ENCODE assay signal across 20 cellular contexts in genomic region chr9:136331030-136331429, GRCh38. TPM values are rescaled to one million over a fixed set of nuclear protein-coding genes. Genes with fewer than 3 reads are reported as not detected.
DNase-seq lines count a peak whose midpoint lies in the region; ATAC-seq and TF ChIP-seq lines count a peak whose summit lies in the region.
"Had no signal": no experiment of that assay in that cellular context is flagged by ENCODE, and none has a peak within 500 bp of the region (broad histone marks: within the 10 kb centered on the region; RNA-seq: fewer than 3 reads in every experiment).

No MANE protein-coding gene starts in this region.

- intact Hi-C loops in right cardiac atrium (cut with DNase I) (no loop called here), Right ventricle myocardium superior (cut with DNase I) (no loop called here)

- H3K4me3 ChIP-seq in right cardiac atrium (ENCODE audit: low read length) (no peak overlapping the region), endocrine pancreas (ENCODE audit: control insufficient read depth, insufficient read depth, low read length) (no peak overlapping the region), upper lobe of left lung (no peak overlapping the region), trophoblast cell (ENCODE audit: low read depth, low read length) (no peak overlapping the region)
- H3K4me3 ChIP-seq: HAP-1 had no signal

- H3K4me1 ChIP-seq in right cardiac atrium (ENCODE audit: control insufficient read depth, insufficient read depth, low read length) (peaks cover 7% of the 10 kb centered on the region), endocrine pancreas (ENCODE audit: control insufficient read depth, insufficient read depth, low read length) (no peaks in the 10 kb centered on the region), upper lobe of left lung (peaks cover 21 to 42% (median 25%) of the 10 kb centered on the region in 4 donors), trophoblast cell (ENCODE audit: control insufficient read depth in 1 of 2, insufficient read depth in 2 of 2, low read length in 2 of 2) (peaks cover 19 to 26% of the 10 kb centered on the region in 2 experiments)

- DNase-seq in right cardiac atrium (peak; percentile 12 to 50 (median 39)), Right ventricle myocardium superior (no peak), upper lobe of left lung (peak in 1 of 2 donors; percentile 67), trophoblast cell (no peak), NCI-H345 treated with DMSO at 0.1 percent for 48 hours (lab: John Stamatoyannopoulos, UW; ENCODE audit: unreplicated experiment) (no peak)
- DNase-seq: BE2C; CD4-positive, alpha-beta memory T cell; DMS153; DMS79; GDM1; GOT3; IMR-90; KBM-7 had no signal

- no peak overlapping the region for H4K8ac ChIP-seq in trophoblast cell (ENCODE audit: low read depth, low read length)

- no peak overlapping the region for H4K91ac ChIP-seq in trophoblast cell (ENCODE audit: low read depth, low read length)

- 76% methylated on average over 15 of the region's 15 CpGs for WGBS in right cardiac atrium
- 93% methylated on average over 5 to 12 of the region's 15 CpGs for WGBS in upper lobe of left lung, 2 donors
- no CpG with 5 or more reads among the region's 15 CpGs for WGBS in trophoblast cell (ENCODE audit: extremely low coverage, insufficient coverage, insufficient read length)

- no peak overlapping the region for H3K4me2 ChIP-seq in trophoblast cell (ENCODE audit: low read length)

- H3K36me3 ChIP-seq in endocrine pancreas (ENCODE audit: control insufficient read depth, insufficient read depth, low read length) (no peaks in the 10 kb centered on the region), upper lobe of left lung (peaks cover 0 to 10% (median 2%) of the 10 kb centered on the region in 4 donors), trophoblast cell (ENCODE audit: control insufficient read depth in 1 of 2, insufficient read depth in 2 of 2, low read length in 2 of 2) (peaks cover 11 to 22% of the 10 kb centered on the region in 2 experiments)
- H3K36me3 ChIP-seq: HAP-1 had no signal

- H2BK5ac ChIP-seq in trophoblast cell (ENCODE audit: low read depth, low read length, poor library complexity) = no peak overlapping the region

- no peak overlapping the region for H2BK120ac ChIP-seq in trophoblast cell (ENCODE audit: insufficient read depth, low read length, poor library complexity)

- H3K79me2 ChIP-seq in trophoblast cell (ENCODE audit: control insufficient read depth, insufficient read depth, low read length, poor library complexity) = peaks cover 7% of the 10 kb centered on the region

- TF ChIP-seq CTCF in VCaP (conservative IDR thresholded peaks at IDR 0.05) (no peak), upper lobe of left lung (IDR thresholded peaks at IDR 0.05) (no peak)

- H3K4ac ChIP-seq in trophoblast cell (ENCODE audit: low read depth, low read length) = no peak overlapping the region

- H3K9ac ChIP-seq in endocrine pancreas (ENCODE audit: control insufficient read depth, insufficient read depth, low read length) = peak overlapping the region; percentile 6
- no peak overlapping the region for H3K9ac ChIP-seq in trophoblast cell (ENCODE audit: low read length)

- TF ChIP-seq POLR2A in upper lobe of left lung (IDR thresholded peaks at IDR 0.05) = no peak

- H2AFZ ChIP-seq in trophoblast cell (ENCODE audit: insufficient read depth, low read length, poor library complexity) = no peak overlapping the region

- ATAC-seq in right cardiac atrium = no peak
- ATAC-seq in Right ventricle myocardium superior (ENCODE audit: poor library complexity) = no peak
- ATAC-seq in upper lobe of left lung (ENCODE audit: low FRiP score in 2 of 2) = no peak
- no peak for ATAC-seq in esophagus mucosa

- no peak overlapping the region for H4K12ac ChIP-seq in trophoblast cell (ENCODE audit: low read depth, low read length)

- no peak for TF ChIP-seq EP300 in upper lobe of left lung (IDR thresholded peaks at IDR 0.05)

- no peak overlapping the region for H3K23ac ChIP-seq in trophoblast cell (ENCODE audit: low read length)

- no peak overlapping the region for H2BK12ac ChIP-seq in trophoblast cell (ENCODE audit: low read length)

- H3K9me3 ChIP-seq in right cardiac atrium (ENCODE audit: control insufficient read depth, low read length) (no peaks in the 10 kb centered on the region), endocrine pancreas (ENCODE audit: control insufficient read depth, low read length) (no peaks in the 10 kb centered on the region), upper lobe of left lung (no peaks in the 10 kb centered on the region), trophoblast cell (ENCODE audit: insufficient read depth, low read depth, low read length) (no peaks in the 10 kb centered on the region)
- H3K9me3 ChIP-seq: BE2C, HAP-1 had no signal

- H3K27ac ChIP-seq in right cardiac atrium (ENCODE audit: low read length) (no peak overlapping the region), VCaP (peak overlapping the region; percentile 11; the same call in 1 of the 2 replicates), upper lobe of left lung (peak overlapping the region in 3 of 4 donors; percentile 23 to 88 (median 28)), trophoblast cell (ENCODE audit: low read depth, low read length) (no peak overlapping the region)
- H3K27ac ChIP-seq: HL-60 had no signal

- no peak overlapping the region for H3K18ac ChIP-seq in trophoblast cell (ENCODE audit: low read length)

- H3K79me1 ChIP-seq in trophoblast cell (ENCODE audit: low read length) = peaks cover 13% of the 10 kb centered on the region

- H2AK5ac ChIP-seq in trophoblast cell (ENCODE audit: low read length) = no peak overlapping the region

- no peak overlapping the region for H3K14ac ChIP-seq in trophoblast cell (ENCODE audit: low read length)

- H3K27me3 ChIP-seq in right cardiac atrium (ENCODE audit: control insufficient read depth, insufficient read depth) (no peaks in the 10 kb centered on the region), endocrine pancreas (ENCODE audit: control insufficient read depth, insufficient read depth, low read length) (no peaks in the 10 kb centered on the region), upper lobe of left lung (no peaks in the 10 kb centered on the region), trophoblast cell (ENCODE audit: insufficient read depth, low read length) (no peaks in the 10 kb centered on the region)
- H3K27me3 ChIP-seq: BE2C had no signal

RNA-seq across cellular contexts. Expression of gene GPSM1, which starts 3.7 kb away (rescaled TPM):
- total RNA-seq in right cardiac atrium (10 to 100 TPM; 46.3 to 90.6 (median 71.6) TPM), Right ventricle myocardium superior (50.3 TPM), upper lobe of left lung (10 to 100 TPM; 10.0 to 78.6 (median 24.2) TPM), esophagus mucosa (1.2 TPM)
- 73.3 TPM for polyA plus RNA-seq in right cardiac atrium
- 17.8 and 18.5 TPM in 2 replicates for polyA plus RNA-seq in trophoblast cell (2013)

RNA-seq across cellular contexts. Expression of gene CCDC187, which starts 27.1 kb away (rescaled TPM):
- total RNA-seq in right cardiac atrium = not detected
- polyA plus RNA-seq in right cardiac atrium = not detected
- not detected for total RNA-seq in Right ventricle myocardium superior
- 10 to 100 TPM in 3 of 6 donors, 1 to 10 TPM in 2, under 1 TPM in 1; 0.17 to 22.3 (median 10.0) TPM for total RNA-seq in upper lobe of left lung
- polyA plus RNA-seq in trophoblast cell (2013) = 0.04 TPM in 2 replicates
- not detected for total RNA-seq in esophagus mucosa
- total RNA-seq: CD4-positive, alpha-beta memory T cell; Daoy; IMR-90 had no signal
- polyA plus RNA-seq: CD14-positive monocyte; CD4-positive, alpha-beta memory T cell; IMR-90 had no signal

RNA-seq across cellular contexts. Expression of gene DNLZ, which starts 32.5 kb away (rescaled TPM):
- total RNA-seq in right cardiac atrium (10 to 100 TPM; 15.2 to 24.9 (median 22.2) TPM), Right ventricle myocardium superior (39.9 TPM), upper lobe of left lung (10 to 100 TPM in 5 of 6 donors, 1 to 10 TPM in 1; 5.2 to 35.9 (median 19.4) TPM), esophagus mucosa (12.1 TPM)
- 17.1 TPM for polyA plus RNA-seq in right cardiac atrium
- 8.7 and 10.1 TPM in 2 replicates for polyA plus RNA-seq in trophoblast cell (2013)

RNA-seq across cellular contexts. Expression of gene CARD9, which starts 42.4 kb away (rescaled TPM):
- total RNA-seq in right cardiac atrium = 1 to 10 TPM in 2 of 4 donors, under 1 TPM in 2; 0.76 to 2.1 (median 1.0) TPM
- 0.68 TPM for polyA plus RNA-seq in right cardiac atrium
- total RNA-seq in Right ventricle myocardium superior = 0.78 TPM
- 10 to 100 TPM in 5 of 6 donors, 1 to 10 TPM in 1; 3.5 to 30.4 (median 16.8) TPM for total RNA-seq in upper lobe of left lung
- 0.55 and 0.61 TPM in 2 replicates for polyA plus RNA-seq in trophoblast cell (2013)
- 0.80 TPM for total RNA-seq in esophagus mucosa

Comparison
In these comparisons a context has a peak if more than half of its experiments do, and no peak if none do; other contexts are left out.
1. DNase-seq: peak in right cardiac atrium (3 of 3); none in Right ventricle myocardium superior (single experiment), trophoblast cell (0 of 2) and NCI-H345 treated with DMSO at 0.1 percent for 48 hours (single experiment).
2. H3K27ac ChIP-seq: peak in VCaP (single experiment) and upper lobe of left lung (3 of 4); none in right cardiac atrium (single experiment) and trophoblast cell (single experiment).